In genomic region chr1:233496940-233497456, GRCh38 we compare ENCODE assay signal across 30 cellular contexts.
"Had no signal": no experiment of that assay in that cellular context is flagged by ENCODE, and none has a peak within 500 bp of the region (broad histone marks: within the 10 kb centered on the region; RNA-seq: fewer than 3 reads in every experiment).

No MANE protein-coding gene starts in this region.

- H3K36me3 ChIP-seq: left lung, lower lobe of right lung, pancreas, prostate gland, suprapubic skin, thoracic aorta, tibial artery, vagina had no signal

- H3K27me3 ChIP-seq: left lung, pancreas, tibial artery, vagina had no signal

- H3K4me3 Mint-ChIP-seq: immature natural killer cell; naive thymus-derived CD8-positive, alpha-beta T cell; nephron; neural crest cell; stimulated activated naive CD8-positive, alpha-beta T cell treated with anti-CD3 and anti-CD28 coated beads, Interleukin-15, Interleukin-2, amounts not matched to agents 100 ng/mL and 50 ng/mL, for 24 hours; type B pancreatic cell had no signal

- DNase-seq: hypothalamus; immature natural killer cell; kidney; left colon; left lung; lower lobe of right lung; mammary epithelial cell; mesenchymal stem cell; naive thymus-derived CD8-positive, alpha-beta T cell; nucleus accumbens; pancreas; posterior cingulate gyrus; retina; right cardiac atrium; stimulated activated CD4-positive, alpha-beta T cell treated with anti-CD3 and anti-CD28 coated beads, Interleukin-12 subunit alpha, Interleukin-12 subunit beta, amount 100 ng/mL, for 4 hours; stimulated activated CD4-positive, alpha-beta T cell treated with anti-CD3 and anti-CD28 coated beads, Interleukin-15, amount 100 ng/mL, for 24 hours; stimulated activated CD4-positive, alpha-beta T cell treated with anti-CD3 and anti-CD28 coated beads, Interleukin-2, amount 100 ng/mL, for 24 hours; stimulated activated CD4-positive, alpha-beta T cell treated with anti-CD3 and anti-CD28 coated beads, Interleukin-4, amount 100 ng/mL, for 1 hour; stimulated activated naive CD4-positive, alpha-beta T cell; tibial artery had no signal

- ATAC-seq: left colon; left lung; naive thymus-derived CD8-positive, alpha-beta T cell; pancreas; right cardiac atrium; sciatic nerve had no signal

- H3K9me3 ChIP-seq: left lung, lower lobe of right lung, pancreas, prostate gland, suprapubic skin, thoracic aorta, tibial artery, vagina had no signal

- H3K36me3 Mint-ChIP-seq: immature natural killer cell; naive thymus-derived CD8-positive, alpha-beta T cell; type B pancreatic cell had no signal

- H3K27ac ChIP-seq: left lung, lower lobe of right lung, pancreas, prostate gland, skin epidermis, suprapubic skin, thoracic aorta, tibial artery, vagina had no signal

- H3K4me3 ChIP-seq: left lung, lower lobe of right lung, pancreas, prostate gland, skin epidermis, suprapubic skin, thoracic aorta, tibial artery, vagina had no signal

- H3K9me3 Mint-ChIP-seq: immature natural killer cell; nephron; neural crest cell; stimulated activated naive CD8-positive, alpha-beta T cell treated with anti-CD3 and anti-CD28 coated beads, Interleukin-15, Interleukin-2, amounts not matched to agents 100 ng/mL and 50 ng/mL, for 24 hours; type B pancreatic cell had no signal

- H3K4me1 Mint-ChIP-seq: immature natural killer cell; naive thymus-derived CD8-positive, alpha-beta T cell; nephron; neural crest cell had no signal

- H3K27ac Mint-ChIP-seq: immature natural killer cell; naive thymus-derived CD8-positive, alpha-beta T cell; nephron; stimulated activated naive CD8-positive, alpha-beta T cell treated with anti-CD3 and anti-CD28 coated beads, Interleukin-15, Interleukin-2, amounts not matched to agents 100 ng/mL and 50 ng/mL, for 24 hours; type B pancreatic cell had no signal

- H3K27me3 Mint-ChIP-seq: stimulated activated naive CD8-positive, alpha-beta T cell treated with anti-CD3 and anti-CD28 coated beads, Interleukin-15, Interleukin-2, amounts not matched to agents 100 ng/mL and 50 ng/mL, for 24 hours had no signal

- H3K4me1 ChIP-seq: left lung, lower lobe of right lung, prostate gland, suprapubic skin, vagina had no signal
